Comparison of ENCODE assay signal across 10 cellular contexts in genomic region chr3:39176025-39176714, GRCh38. TPM values are rescaled to one million over a fixed set of nuclear protein-coding genes. Genes with fewer than 3 reads are reported as not detected.
DNase-seq lines count a peak whose midpoint lies in the region; ATAC-seq and TF ChIP-seq lines count a peak whose summit lies in the region.
"Had no signal": no experiment of that assay in that cellular context is flagged by ENCODE, and none has a peak within 500 bp of the region (broad histone marks: within the 10 kb centered on the region; RNA-seq: fewer than 3 reads in every experiment).

No MANE protein-coding gene starts in this region.

- H3K9me3 ChIP-seq in IMR-90 (ENCODE audit: control insufficient read depth, insufficient read depth, low read length) (no peaks in the 10 kb centered on the region), left lung (no peaks in the 10 kb centered on the region), spleen (no peaks in the 10 kb centered on the region)
- H3K9me3 ChIP-seq: mucosa of descending colon had no signal

- no peak for TF ChIP-seq CTCF in IMR-90 (conservative IDR thresholded peaks at IDR 0.05; ENCODE audit: low read depth, low read length)
- no peak for TF ChIP-seq CTCF in left lung (IDR thresholded peaks at IDR 0.05)
- no peak for TF ChIP-seq CTCF in spleen (IDR thresholded peaks at IDR 0.05 in 8 of 11, conservative IDR thresholded peaks at IDR 0.05 in 3 of 11)

- peak overlapping the region; percentile 43; the same call in 1 of the 2 replicates for H2BK120ac ChIP-seq in IMR-90 (ENCODE audit: low read depth, low read length)

- no peaks in the 10 kb centered on the region for H3K27me3 Mint-ChIP-seq in activated T-helper 17 cell treated with anti-CD3 and anti-CD28 coated beads, Interleukin-2, amount 50 U/mL, for 72 hours

- H3K4me3 Mint-ChIP-seq in activated T-helper 17 cell treated with anti-CD3 and anti-CD28 coated beads, Interleukin-2, amount 50 U/mL, for 72 hours, result peak overlapping the region; percentile 86

- H2AFZ ChIP-seq in IMR-90 (replicated peaks; ENCODE audit: low read length, poor library complexity), result peak overlapping the region; percentile 19

- H4K5ac ChIP-seq in IMR-90 (ENCODE audit: low read depth, low read length), result no peak overlapping the region

- BruUV-seq in IMR-90 (replicated peaks; lab: Mats Ljungman, UMichigan), result no TSS peak

- H4K91ac ChIP-seq in IMR-90 (ENCODE audit: insufficient read depth, low read depth, low read length), result no peak overlapping the region; the same call in 1 of the 2 replicates

- H3K9me1 ChIP-seq in IMR-90 (ENCODE audit: insufficient read depth, low read length), result peaks cover 12% of the 10 kb centered on the region

- H3K18ac ChIP-seq in IMR-90 (ENCODE audit: low read depth, low read length), result no peak overlapping the region

- no peak overlapping the region; the same call in 1 of the 2 replicates for H2BK20ac ChIP-seq in IMR-90 (ENCODE audit: low read depth, low read length)

- TF ChIP-seq RAD21 in IMR-90 (IDR thresholded peaks at IDR 0.05; ENCODE audit: low read length), result no peak

- H3K27ac Mint-ChIP-seq in activated T-helper 17 cell treated with anti-CD3 and anti-CD28 coated beads, Interleukin-2, amount 50 U/mL, for 72 hours, result peak overlapping the region; percentile 95

- H3K36me3 ChIP-seq in IMR-90 (ENCODE audit: control insufficient read depth, insufficient read depth, low read length) (no peaks in the 10 kb centered on the region), left lung (no peaks in the 10 kb centered on the region), spleen (no peaks in the 10 kb centered on the region)

- H2AK5ac ChIP-seq in IMR-90 (ENCODE audit: low read depth, low read length), result 0 out of 2 replicates have a peak overlapping the region, but pooled peaks have one; percentile 8

- DNase-seq in IMR-90 (no peak), left lung (no peak), spleen (no peak), NCI-H446 (lab: John Stamatoyannopoulos, UW) (no peak), NCI-H526 treated with DMSO at 0.1 percent for 48 hours (lab: John Stamatoyannopoulos, UW) (no peak), NCI-H1694 treated with DMSO at 0.1 percent for 48 hours (lab: John Stamatoyannopoulos, UW) (no peak)
- DNase-seq in central memory CD4-positive, alpha-beta T cell, result no peak
- DNase-seq: mucosa of descending colon had no signal

- no peak overlapping the region for H3K4me3 ChIP-seq in IMR-90 (ENCODE audit: insufficient read depth, low read depth, low read length)
- no peak overlapping the region for H3K4me3 ChIP-seq in left lung
- no peak overlapping the region for H3K4me3 ChIP-seq in spleen
- H3K4me3 ChIP-seq: mucosa of descending colon had no signal

- no peak overlapping the region for H3K56ac ChIP-seq in IMR-90 (ENCODE audit: extremely low read depth, insufficient read depth, low read length)

- H3K4me1 Mint-ChIP-seq in activated T-helper 17 cell treated with anti-CD3 and anti-CD28 coated beads, Interleukin-2, amount 50 U/mL, for 72 hours, result peaks cover 45% of the 10 kb centered on the region

- H2BK15ac ChIP-seq in IMR-90 (ENCODE audit: low read depth, low read length), result peak overlapping the region; percentile 51; the same call in 2 of the 3 replicates

- peak overlapping the region; percentile 24; the same call in 1 of the 2 replicates for H3K23ac ChIP-seq in IMR-90 (ENCODE audit: low read depth, low read length)

- in situ Hi-C loops in IMR-90 (cut with MboI; ENCODE audit: low sequenced_read_pairs), result no loop called here

- no peak overlapping the region for H3K14ac ChIP-seq in IMR-90 (replicated peaks; ENCODE audit: low read depth, low read length)

- TF ChIP-seq POLR2A in IMR-90 (IDR thresholded peaks at IDR 0.05; ENCODE audit: low read depth, low read length) (no peak), spleen (IDR thresholded peaks at IDR 0.05) (no peak)

- H3K4me2 ChIP-seq in IMR-90 (ENCODE audit: low read depth, low read length), result no peak overlapping the region

- ATAC-seq in IMR-90 (ENCODE audit: low read depth) (no peak), left lung (no peak)
- ATAC-seq in activated T-helper 17 cell treated with anti-CD3 and anti-CD28 coated beads, Interleukin-2, amount 50 U/mL, for 72 hours (replicated peaks), result no peak
- ATAC-seq: mucosa of descending colon had no signal

- CTCF ChIA-PET in IMR-90 (lab: Yijun Ruan, JAX), result interaction anchor here (0.5 kb wide), 1 partner anchor 347 kb away, joined by 3 read pairs; no protein-coding TSS in a partner anchor

- no peaks in the 10 kb centered on the region for H4K20me1 ChIP-seq in IMR-90 (ENCODE audit: insufficient read depth, low read length)

- no peak overlapping the region for H2AK9ac ChIP-seq in IMR-90 (replicated peaks; ENCODE audit: low read depth, low read length, poor library complexity)

- no peaks in the 10 kb centered on the region for H3K9me3 Mint-ChIP-seq in activated T-helper 17 cell treated with anti-CD3 and anti-CD28 coated beads, Interleukin-2, amount 50 U/mL, for 72 hours

- no peak overlapping the region for H2BK5ac ChIP-seq in IMR-90 (ENCODE audit: low read depth, low read length, poor library complexity, severe bottlenecking)

- POLR2A ChIA-PET in IMR-90 (lab: Charles Lee; ENCODE audit: unreplicated experiment), result no interaction called here

- dilution Hi-C loops in IMR-90 (cut with HindIII; ENCODE audit: low sequenced_read_pairs, unreplicated experiment), result no loop called here

- peak overlapping the region; percentile 71 for H3K4ac ChIP-seq in IMR-90 (ENCODE audit: low read depth, low read length)

- peaks cover 11% of the 10 kb centered on the region for H3K4me1 ChIP-seq in IMR-90 (ENCODE audit: control insufficient read depth, insufficient read depth, low read length)
- peaks cover 18 to 48% of the 10 kb centered on the region in 2 donors for H3K4me1 ChIP-seq in left lung
- peaks cover 14 to 50% (median 40%) of the 10 kb centered on the region in 6 donors for H3K4me1 ChIP-seq in spleen

- no peaks in the 10 kb centered on the region for H3K36me3 Mint-ChIP-seq in activated T-helper 17 cell treated with anti-CD3 and anti-CD28 coated beads, Interleukin-2, amount 50 U/mL, for 72 hours (ENCODE audit: low read depth)

- no peak overlapping the region for H3K9ac ChIP-seq in IMR-90 (ENCODE audit: low read depth, low read length)

- H3K27ac ChIP-seq in IMR-90 (ENCODE audit: insufficient read depth, low read length), result no peak overlapping the region
- H3K27ac ChIP-seq in left lung, result peak overlapping the region; percentile 89 to 92
- peak overlapping the region in 5 of 8 donors; percentile 84 to 90 (median 87) for H3K27ac ChIP-seq in spleen

- intact Hi-C loops in IMR-90 (cut with micrococcal nuclease) (no loop called here), left lung (cut with DNase I) (no loop called here), spleen (cut with DNase I; ENCODE audit: low total_unique reads) (no loop called here)

- H3K79me1 ChIP-seq in IMR-90 (ENCODE audit: low read depth in 1 of 2, low read length in 2 of 2), result peaks cover 0 to 15% of the 10 kb centered on the region in 2 experiments; a peak in 1 of 4 replicates

- H3K27me3 ChIP-seq in IMR-90 (ENCODE audit: control insufficient read depth, insufficient read depth, low read length) (no peaks in the 10 kb centered on the region; the same call in 1 of the 2 replicates), left lung (no peaks in the 10 kb centered on the region), spleen (replicated peaks in 1 of 7) (no peaks in the 10 kb centered on the region)

- 88% methylated on average over 4 of the region's 6 CpGs; no CpG with 5 or more reads in 1 of the 2 experiments for WGBS in IMR-90 (ENCODE audit: extremely low coverage in 2 of 2, insufficient read length in 1 of 2), 2 experiments
- 91 to 98% (median 95%) methylated on average over 6 of the region's 6 CpGs for WGBS in spleen, 5 donors

- H4K8ac ChIP-seq in IMR-90 (ENCODE audit: low read depth in 2 of 2, low read length in 2 of 2), result peak overlapping the region in 1 of 2 experiments; percentile 5; a peak in 1 of 4 replicates

TF ChIP-seq in IMR-90, 13 proteins besides CTCF, POLR2A, EP300 and RAD21:
- no peak for TF ChIP-seq FOS (IDR thresholded peaks at IDR 0.05; ENCODE audit: low read depth, low read length)
- TF ChIP-seq CHD1 (IDR thresholded peaks at IDR 0.05; ENCODE audit: low read depth, low read length), result no peak
- no peak for TF ChIP-seq MXI1 (IDR thresholded peaks at IDR 0.05; ENCODE audit: borderline replicate concordance, low read depth, low read length)

RNA-seq across cellular contexts. Expression of gene XIRP1, which starts 16.2 kb away (rescaled TPM):
- total RNA-seq in IMR-90 (2012; rRNA removed) (under 0.01 TPM in 2 replicates), left lung (under 1 TPM; 0.09 to 0.18 TPM), spleen (under 1 TPM in 4 of 7 donors, not detected in 3; 0.09 to 0.70 (median 0.39) TPM)
- polyA plus RNA-seq in IMR-90 (2012; rRNA removed) (0.03 and 0.07 TPM in 2 replicates), spleen (under 1 TPM; 0.06 to 0.30 (median 0.12) TPM)
- 0.04 TPM in 2 replicates for polyA plus RNA-seq in IMR-90 (2012; cell fraction: cytosol; rRNA removed)
- 0.15 and 0.25 TPM in 2 replicates for polyA plus RNA-seq in IMR-90 (2012; cell fraction: nucleus; rRNA removed; ENCODE audit: low replicate concordance)
- total RNA-seq in activated T-helper 17 cell treated with anti-CD3 and anti-CD28 coated beads, Interleukin-2, amount 50 U/mL, for 72 hours, result 10 to 100 TPM in 1 of 2 donors, under 1 TPM in 1; 0.99 to 17.2 TPM
- total RNA-seq: frontal cortex had no signal

RNA-seq across cellular contexts. Expression of gene CSRNP1, which starts 22.8 kb away (rescaled TPM):
- 22.8 TPM in 2 replicates for total RNA-seq in IMR-90 (2012; rRNA removed)
- 16.5 and 23.1 TPM in 2 replicates for polyA plus RNA-seq in IMR-90 (2012; rRNA removed)
- 22.5 and 41.4 TPM in 2 replicates for polyA plus RNA-seq in IMR-90 (2012; cell fraction: cytosol; rRNA removed)
- 80.9 and 92.7 TPM in 2 replicates for polyA plus RNA-seq in IMR-90 (2012; cell fraction: nucleus; rRNA removed; ENCODE audit: low replicate concordance)
- 100 to 1,000 TPM in 1 of 2 donors, 10 to 100 TPM in 1; 42.9 to 145 TPM for total RNA-seq in activated T-helper 17 cell treated with anti-CD3 and anti-CD28 coated beads, Interleukin-2, amount 50 U/mL, for 72 hours
- total RNA-seq in left lung, result 10 to 100 TPM; 24.1 to 33.7 TPM
- total RNA-seq in spleen, result 10 to 100 TPM; 18.2 to 57.0 (median 34.6) TPM
- 10 to 100 TPM in 2 of 3 donors, 1 to 10 TPM in 1; 7.1 to 15.1 (median 10.2) TPM for polyA plus RNA-seq in spleen
